Comparison of ENCODE assay signal across 8 cellular contexts in genomic region chr6:41705996-41706835, GRCh38. TPM values are rescaled to one million over a fixed set of nuclear protein-coding genes. Genes with fewer than 3 reads are reported as not detected.
A peak's percentile ranks its signal among the peaks of the same experiment; 100 is the strongest.
DNase-seq lines count a peak whose midpoint lies in the region; ATAC-seq and TF ChIP-seq lines count a peak whose summit lies in the region.

No MANE protein-coding gene starts in this region.

- no peak overlapping the region for H3K4ac ChIP-seq in mesendoderm (ENCODE audit: low read depth, low read length)

- peak overlapping the region; percentile 80 for H3K56ac ChIP-seq in mesendoderm (ENCODE audit: low read length)

- no peak overlapping the region for H2BK15ac ChIP-seq in mesendoderm (replicated peaks; ENCODE audit: low read depth)

- H3K23ac ChIP-seq in mesendoderm (ENCODE audit: low read length) = no peak overlapping the region

- H3K4me3 ChIP-seq in NB4 (ENCODE audit: low read depth, low read length) (no peak overlapping the region), mesendoderm (ENCODE audit: low read length) (no peak overlapping the region)
- no peak overlapping the region for H3K4me3 ChIP-seq in effector memory CD4-positive, alpha-beta T cell (ENCODE audit: insufficient read depth, low read depth, low read length, poor library complexity, severe bottlenecking)

- H3K9ac ChIP-seq in mesendoderm (ENCODE audit: low read length) = peak overlapping the region; percentile 43

- no peak overlapping the region for H2AK5ac ChIP-seq in mesendoderm (ENCODE audit: low read length)

- H3K36me3 ChIP-seq in effector memory CD4-positive, alpha-beta T cell (ENCODE audit: control insufficient read depth, insufficient read depth, low read length) = no peaks in the 10 kb centered on the region
- H3K36me3 ChIP-seq in mesendoderm (ENCODE audit: control insufficient read depth, insufficient read depth, low read length) = no peaks in the 10 kb centered on the region

- no peak overlapping the region for H4K5ac ChIP-seq in mesendoderm (ENCODE audit: low read length)

- peak; percentile 58 for DNase-seq in NCI-H748 (lab: John Stamatoyannopoulos, UW; ENCODE audit: unreplicated experiment)
- DNase-seq in NCI-H748 treated with DMSO at 0.1 percent for 48 hours (lab: John Stamatoyannopoulos, UW) = no peak
- DNase-seq in NB4 (ENCODE audit: low read depth) = peak; percentile 93
- peak; percentile 36 for DNase-seq in activated CD4-positive, alpha-beta T cell treated with anti-CD3 and anti-CD28 coated beads, Interleukin-2, amount 50 U/mL, for 1 hour
- DNase-seq in effector memory CD4-positive, alpha-beta T cell = peak in 2 of 3 donors; percentile 11 to 28
- DNase-seq in mesendoderm = peak; percentile 72
- DNase-seq in stimulated activated CD8-positive, alpha-beta memory T cell treated with anti-CD3 and anti-CD28 coated beads, Interleukin-7, amount 100 ng/mL, for 4 hours (ENCODE audit: low read depth in 2 of 2) = peak; percentile 60 to 74

- no peaks in the 10 kb centered on the region for H3K79me1 ChIP-seq in mesendoderm (ENCODE audit: low read length)

- H2BK120ac ChIP-seq in mesendoderm (ENCODE audit: low read depth, low read length) = no peak overlapping the region

- no peak overlapping the region for H4K8ac ChIP-seq in mesendoderm (ENCODE audit: low read depth, low read length)

- H3K27ac ChIP-seq in effector memory CD4-positive, alpha-beta T cell (ENCODE audit: insufficient read depth, low read length, poor library complexity, severe bottlenecking) = no peak overlapping the region
- no peak overlapping the region for H3K27ac ChIP-seq in mesendoderm (ENCODE audit: low read depth, low read length)

- peak; percentile 88 for TF ChIP-seq CTCF in NB4 (IDR thresholded peaks at IDR 0.05; ENCODE audit: low read depth, low read length)

- no peaks in the 10 kb centered on the region for H3K27me3 ChIP-seq in effector memory CD4-positive, alpha-beta T cell (replicated peaks; ENCODE audit: control insufficient read depth, insufficient read depth, low read length, poor library complexity, severe bottlenecking)
- H3K27me3 ChIP-seq in mesendoderm (ENCODE audit: insufficient read depth, low read length, poor library complexity) = no peaks in the 10 kb centered on the region

- no peak overlapping the region for H2BK5ac ChIP-seq in mesendoderm (ENCODE audit: low read length)

- H3K4me1 ChIP-seq in effector memory CD4-positive, alpha-beta T cell (ENCODE audit: control insufficient read depth, insufficient read depth, low read length, poor library complexity, severe bottlenecking) = peaks cover 27% of the 10 kb centered on the region
- H3K4me1 ChIP-seq in mesendoderm (ENCODE audit: control insufficient read depth, low read depth, low read length) = no peaks in the 10 kb centered on the region

- H3K18ac ChIP-seq in mesendoderm (ENCODE audit: low read length) = no peak overlapping the region

- no peaks in the 10 kb centered on the region for H3K9me3 ChIP-seq in effector memory CD4-positive, alpha-beta T cell (ENCODE audit: control insufficient read depth, low read length)

- TF ChIP-seq POLR2A in NB4 (IDR thresholded peaks at IDR 0.05; ENCODE audit: extremely low read depth, insufficient read length) = no peak

- no CpG with 5 or more reads among the region's 15 CpGs for WGBS in mesendoderm (ENCODE audit: extremely low coverage, insufficient coverage, low lambda C conversion rate)

- H3K79me2 ChIP-seq in mesendoderm (ENCODE audit: control insufficient read depth, insufficient read depth, low read length) = no peaks in the 10 kb centered on the region

- peak; percentile 62 for ATAC-seq in HG02571 (IDR thresholded peaks at IDR 0.05; ENCODE audit: unreplicated experiment)

- no peak overlapping the region for H3K4me2 ChIP-seq in mesendoderm (ENCODE audit: low read length)

RNA-seq across cellular contexts. Expression of gene TFEB, which starts 29.2 kb away (rescaled TPM):
- 0.11 TPM for polyA plus RNA-seq in mesendoderm (2013, experiment 1 of 2)
- polyA plus RNA-seq in mesendoderm (2013, experiment 2 of 2) = 0.22 TPM

RNA-seq across cellular contexts. Expression of gene PGC, which starts 41.0 kb away (rescaled TPM):
- polyA plus RNA-seq in mesendoderm (2013, experiment 1 of 2) = 0.13 TPM
- 0.10 TPM for polyA plus RNA-seq in mesendoderm (2013, experiment 2 of 2)
